ENCODE assay signal across 11 cellular contexts in genomic region chr2:133200684-133201421, GRCh38.
DNase-seq lines count a peak whose midpoint lies in the region; ATAC-seq and TF ChIP-seq lines count a peak whose summit lies in the region.
"Had no signal": no experiment of that assay in that cellular context is flagged by ENCODE, and none has a peak within 500 bp of the region (broad histone marks: within the 10 kb centered on the region; RNA-seq: fewer than 3 reads in every experiment).

No MANE protein-coding gene starts in this region.

- no peak overlapping the region for H2BK5ac ChIP-seq in mesendoderm (ENCODE audit: low read length)

- no peak overlapping the region for H3K23ac ChIP-seq in mesendoderm (ENCODE audit: low read length)

- H2AFZ ChIP-seq in PC-3 (ENCODE audit: low read length) = no peak overlapping the region

- H3K79me2 ChIP-seq in PC-3 (ENCODE audit: low read length) (no peaks in the 10 kb centered on the region), mesendoderm (ENCODE audit: control insufficient read depth, insufficient read depth, low read length) (no peaks in the 10 kb centered on the region)

- no peak overlapping the region for H2AK5ac ChIP-seq in mesendoderm (ENCODE audit: low read length)

- peak overlapping the region; percentile 59 for H3K4me2 ChIP-seq in PC-3 (ENCODE audit: low read length)
- H3K4me2 ChIP-seq in mesendoderm (ENCODE audit: low read length) = no peak overlapping the region

- no CpG with 5 or more reads among the region's 8 CpGs for WGBS in mesendoderm (ENCODE audit: extremely low coverage, insufficient coverage, low lambda C conversion rate)

- H3K4me3 ChIP-seq in PC-3 (ENCODE audit: low read length) (no peak overlapping the region), mesendoderm (ENCODE audit: low read length) (no peak overlapping the region)
- H3K4me3 ChIP-seq: suprapubic skin had no signal

- no peaks in the 10 kb centered on the region for H3K9me2 ChIP-seq in PC-3 (replicated peaks; ENCODE audit: low read length)

- no peaks in the 10 kb centered on the region for H3K36me3 ChIP-seq in PC-3 (ENCODE audit: low read depth, low read length)
- H3K36me3 ChIP-seq in mesendoderm (ENCODE audit: control insufficient read depth, insufficient read depth, low read length) = no peaks in the 10 kb centered on the region
- H3K36me3 ChIP-seq: suprapubic skin had no signal

- H3K56ac ChIP-seq in mesendoderm (ENCODE audit: low read length) = no peak overlapping the region

- POLR2A ChIA-PET in PC-3 (lab: Charles Lee; ENCODE audit: unreplicated experiment) = interaction anchor here (0.6 kb wide), 1 partner anchor 54 kb away, joined by 3 read pairs; no protein-coding TSS in a partner anchor

- intact Hi-C loops in PC-3 (cut with micrococcal nuclease) = loop anchor here (2.0 to 5.0 kb wide), 3 partner anchors 62 to 360 kb away; no protein-coding TSS in a partner anchor
- intact Hi-C loops in head of caudate nucleus (cut with DNase I) = no loop called here

- in situ Hi-C loops in Caki2 (cut with HindIII; ENCODE audit: low pct_unique_long_range_greater_than_20kb, low sequenced_read_pairs) = no loop called here

- ATAC-seq in PC-3 (peak; percentile 99), HG03135 (IDR thresholded peaks at IDR 0.05; ENCODE audit: unreplicated experiment) (no peak), HG02973 (IDR thresholded peaks at IDR 0.05; ENCODE audit: unreplicated experiment) (no peak), HG03045 (IDR thresholded peaks at IDR 0.05; ENCODE audit: unreplicated experiment) (no peak)

- H3K4me1 ChIP-seq in PC-3 (ENCODE audit: insufficient read depth, low read length) (peaks cover 35% of the 10 kb centered on the region), mesendoderm (ENCODE audit: control insufficient read depth, low read depth, low read length) (no peaks in the 10 kb centered on the region)

- BruUV-seq in PC-3 (replicated peaks; lab: Mats Ljungman, UMichigan) = no TSS peak

- CTCF ChIA-PET in PC-3 (lab: Charles Lee) = no interaction called here

- H3K4ac ChIP-seq in mesendoderm (ENCODE audit: low read depth, low read length) = no peak overlapping the region

- TF ChIP-seq CTCF in PC-3 (conservative IDR thresholded peaks at IDR 0.05; ENCODE audit: low read depth, low read length) = no peak

- H4K20me1 ChIP-seq in PC-3 (ENCODE audit: low read length) = no peaks in the 10 kb centered on the region

- no peaks in the 10 kb centered on the region for H3K27me3 ChIP-seq in PC-3 (ENCODE audit: low read length)
- H3K27me3 ChIP-seq in mesendoderm (ENCODE audit: insufficient read depth, low read length, poor library complexity) = no peaks in the 10 kb centered on the region
- H3K27me3 ChIP-seq: suprapubic skin had no signal

- H2BK15ac ChIP-seq in mesendoderm (replicated peaks; ENCODE audit: low read depth) = no peak overlapping the region

- no peak overlapping the region for H4K8ac ChIP-seq in mesendoderm (ENCODE audit: low read depth, low read length)

- DNase-seq in Caki2 (ENCODE audit: low read depth) (peak; percentile 73), PC-3 (peak; percentile 91), dermis blood vessel endothelial cell (peak; percentile 61), mesendoderm (peak; percentile 4), head of caudate nucleus (no peak)
- DNase-seq: DMS79 treated with DMSO at 0.1 percent for 48 hours; stimulated activated CD4-positive, alpha-beta T cell treated with anti-CD3 and anti-CD28 coated beads, Interleukin-4, amount 100 ng/mL, for 1 hour had no signal

- peaks cover 4% of the 10 kb centered on the region for H3F3A ChIP-seq in PC-3 (ENCODE audit: low read length, unreplicated experiment)

- no peaks in the 10 kb centered on the region for H3K9me3 ChIP-seq in PC-3 (ENCODE audit: low read length)
- H3K9me3 ChIP-seq: suprapubic skin had no signal

- H2BK120ac ChIP-seq in mesendoderm (ENCODE audit: low read depth, low read length) = no peak overlapping the region

- peak overlapping the region; percentile 5; the same call in 1 of the 2 replicates for H3K9ac ChIP-seq in PC-3 (ENCODE audit: low read length)
- no peak overlapping the region for H3K9ac ChIP-seq in mesendoderm (ENCODE audit: low read length)

- H3K27ac ChIP-seq in PC-3 (ENCODE audit: low read length) (peak overlapping the region; percentile 77), mesendoderm (ENCODE audit: low read depth, low read length) (no peak overlapping the region)
- H3K27ac ChIP-seq: suprapubic skin had no signal

- H3K79me1 ChIP-seq in mesendoderm (ENCODE audit: low read length) = no peaks in the 10 kb centered on the region

- no peak overlapping the region for H3K18ac ChIP-seq in mesendoderm (ENCODE audit: low read length)

- H4K5ac ChIP-seq in mesendoderm (ENCODE audit: low read length) = no peak overlapping the region

Comparison
In these comparisons a context has a peak if more than half of its experiments do, and no peak if none do; other contexts are left out.
1. DNase-seq: peak in Caki2 (single experiment), PC-3 (single experiment), dermis blood vessel endothelial cell (single experiment) and mesendoderm (single experiment); none in head of caudate nucleus (0 of 42).